ENCODE assay signal across 10 cellular contexts in genomic region chr5:174608631-174609097, GRCh38.
DNase-seq lines count a peak whose midpoint lies in the region; TF ChIP-seq lines count a peak whose summit lies in the region.
"Had no signal": no experiment of that assay in that cellular context is flagged by ENCODE, and none has a peak within 500 bp of the region (broad histone marks: within the 10 kb centered on the region; RNA-seq: fewer than 3 reads in every experiment).

No MANE protein-coding gene starts in this region.

- no CpG with 5 or more reads among the region's 14 CpGs for WGBS in neuronal stem cell (ENCODE audit: extremely low coverage in 2 of 2, insufficient read length in 2 of 2, insufficient replicate concordance in 1 of 2), 2 donors

- no peak overlapping the region for H3K4ac ChIP-seq in neuronal stem cell (ENCODE audit: low read length)

- peaks cover 23% of the 10 kb centered on the region for H3K4me1 Mint-ChIP-seq in Caco-2 (ENCODE audit: low read depth, unreplicated experiment)

- BruUV-seq in Caco-2 (replicated peaks; lab: Mats Ljungman, UMichigan), result no TSS peak

- peaks cover 8% of the 10 kb centered on the region for H3K36me3 Mint-ChIP-seq in Caco-2 (ENCODE audit: insufficient read depth, unreplicated experiment)

- H3K36me3 ChIP-seq in Caco-2 (ENCODE audit: control insufficient read depth, insufficient read depth, low read length) (no peaks in the 10 kb centered on the region; the same call in 1 of the 2 replicates), neuronal stem cell (replicated peaks in 1 of 2; ENCODE audit: control insufficient read depth in 2 of 2, insufficient read depth in 2 of 2, low read length in 2 of 2) (no peaks in the 10 kb centered on the region)
- H3K36me3 ChIP-seq: HAP-1 had no signal

- no peaks in the 10 kb centered on the region for H3K79me1 ChIP-seq in neuronal stem cell (ENCODE audit: low read depth, low read length)

- H3K9me3 ChIP-seq in Caco-2, result peaks cover 6% of the 10 kb centered on the region
- no peaks in the 10 kb centered on the region for H3K9me3 ChIP-seq in neuronal stem cell (replicated peaks in 1 of 2; ENCODE audit: control insufficient read depth in 2 of 2, insufficient read depth in 1 of 2, low read depth in 1 of 2, low read length in 2 of 2)

- H2BK120ac ChIP-seq in neuronal stem cell (ENCODE audit: low read depth, low read length), result no peak overlapping the region

- H3K27me3 Mint-ChIP-seq in Caco-2 (ENCODE audit: insufficient read depth, unreplicated experiment), result no peaks in the 10 kb centered on the region

- peak overlapping the region; percentile 22 for H4K91ac ChIP-seq in neuronal stem cell (ENCODE audit: low read depth, low read length, poor library complexity)

- H3K27ac Mint-ChIP-seq in Caco-2 (ENCODE audit: unreplicated experiment), result peak overlapping the region; percentile 29
- H3K27ac Mint-ChIP-seq: mesothelial cell of epicardium had no signal

- H3K18ac ChIP-seq in neuronal stem cell (ENCODE audit: low read length), result peak overlapping the region; percentile 15

- in situ Hi-C loops in GM13976 (cut with MboI; ENCODE audit: low sequenced_read_pairs, unreplicated experiment), result no loop called here

- H2AK5ac ChIP-seq in neuronal stem cell (ENCODE audit: low read depth, low read length), result no peak overlapping the region

- no peak overlapping the region for H3K14ac ChIP-seq in neuronal stem cell (ENCODE audit: low read length)

- H3K4me2 ChIP-seq in neuronal stem cell (ENCODE audit: insufficient read depth, low read length, poor library complexity, severe bottlenecking), result no peak overlapping the region

- POLR2A ChIA-PET in Caco-2 (lab: Charles Lee), result no interaction called here

- H3K27me3 ChIP-seq in Caco-2 (replicated peaks; ENCODE audit: control insufficient read depth, insufficient read depth, low read length) (no peaks in the 10 kb centered on the region), neuronal stem cell (ENCODE audit: control insufficient read depth in 3 of 3, insufficient read depth in 3 of 3, low read depth in 1 of 3, low read length in 3 of 3) (no peaks in the 10 kb centered on the region)

- no peaks in the 10 kb centered on the region for H3K9me3 Mint-ChIP-seq in Caco-2 (ENCODE audit: unreplicated experiment)

- H2BK12ac ChIP-seq in neuronal stem cell (ENCODE audit: low read length), result no peak overlapping the region

- DNase-seq in Caco-2 (no peak), NCI-H460 (ENCODE audit: extremely low read depth, low read depth) (peak; percentile 22), epithelial cell of esophagus (ENCODE audit: low read depth) (peak; percentile 7), neuronal stem cell (ENCODE audit: low spot score) (no peak), GM13976 (ENCODE audit: low spot score) (no peak), NCI-H1092 (lab: John Stamatoyannopoulos, UW) (no peak), NCI-H2107 treated with DMSO at 0.1 percent for 48 hours (lab: John Stamatoyannopoulos, UW; ENCODE audit: unreplicated experiment) (no peak)
- no peak for DNase-seq in activated CD8-positive, alpha-beta memory T cell treated with anti-CD3 and anti-CD28 coated beads, Interleukin-2, amount 50 U/mL, for 48 hours

- no peak overlapping the region for H3K23ac ChIP-seq in neuronal stem cell (ENCODE audit: low read depth, low read length, poor library complexity)

- H3K4me1 ChIP-seq in Caco-2 (peaks cover 39% of the 10 kb centered on the region), neuronal stem cell (ENCODE audit: control insufficient read depth in 2 of 2, insufficient read depth in 1 of 2, low read depth in 1 of 2, low read length in 2 of 2) (peaks cover 0 to 5% of the 10 kb centered on the region in 2 donors)

- no peak overlapping the region for H2AFZ ChIP-seq in neuronal stem cell (ENCODE audit: low read length)

- TF ChIP-seq CTCF in Caco-2 (IDR thresholded peaks at IDR 0.05; ENCODE audit: insufficient read depth in 1 of 2, low read depth in 1 of 2, low read length in 1 of 2, severe bottlenecking in 1 of 2, unreplicated experiment in 1 of 2), result no peak
- TF ChIP-seq CTCF in epithelial cell of esophagus (IDR thresholded peaks at IDR 0.05; ENCODE audit: insufficient read depth, low read depth, low read length, missing control alignments), result no peak
- no peak for TF ChIP-seq CTCF in GM13976 (IDR thresholded peaks at IDR 0.05; ENCODE audit: borderline replicate concordance, control extremely low read depth, extremely low read depth, insufficient read depth, missing control alignments)

- no peak overlapping the region for H4K8ac ChIP-seq in neuronal stem cell (ENCODE audit: low read depth, low read length)

- H2BK15ac ChIP-seq in neuronal stem cell (ENCODE audit: low read length), result no peak overlapping the region

- intact Hi-C loops in Caco-2 (cut with micrococcal nuclease; ENCODE audit: unreplicated experiment), result no loop called here

- H3K9ac ChIP-seq in neuronal stem cell (ENCODE audit: low read depth, low read length, poor library complexity), result no peak overlapping the region

- no peak overlapping the region for H3K27ac ChIP-seq in neuronal stem cell (replicated peaks; ENCODE audit: low read length)

- no peak overlapping the region for H2BK5ac ChIP-seq in neuronal stem cell (ENCODE audit: low read length)

- no peak overlapping the region for H3K4me3 Mint-ChIP-seq in Caco-2 (ENCODE audit: unreplicated experiment)
- H3K4me3 Mint-ChIP-seq: mesothelial cell of epicardium had no signal

- CTCF ChIA-PET in Caco-2 (lab: Charles Lee), result interaction anchor here (0.7 kb wide), 1 partner anchor 392 kb away, joined by 4 read pairs; no protein-coding TSS in a partner anchor

- H3K4me3 ChIP-seq in Caco-2 (ENCODE audit: low read depth, low read length), result no peak overlapping the region
- H3K4me3 ChIP-seq in epithelial cell of esophagus (ENCODE audit: low read length), result no peak overlapping the region
- H3K4me3 ChIP-seq in neuronal stem cell (ENCODE audit: low read length in 2 of 2), result no peak overlapping the region
- H3K4me3 ChIP-seq: HAP-1 had no signal

Comparison
In these comparisons a context has a peak if more than half of its experiments do, and no peak if none do; other contexts are left out.
1. DNase-seq: peak in NCI-H460 (single experiment) and epithelial cell of esophagus (single experiment); none in Caco-2 (0 of 2), neuronal stem cell (single experiment), GM13976 (single experiment), activated CD8-positive, alpha-beta memory T cell treated with anti-CD3 and anti-CD28 coated beads, Interleukin-2, amount 50 U/mL, for 48 hours (single experiment), NCI-H1092 (single experiment) and NCI-H2107 treated with DMSO at 0.1 percent for 48 hours (single experiment).